ENCODE assay signal across 7 cellular contexts in the genomic region with DNA sequence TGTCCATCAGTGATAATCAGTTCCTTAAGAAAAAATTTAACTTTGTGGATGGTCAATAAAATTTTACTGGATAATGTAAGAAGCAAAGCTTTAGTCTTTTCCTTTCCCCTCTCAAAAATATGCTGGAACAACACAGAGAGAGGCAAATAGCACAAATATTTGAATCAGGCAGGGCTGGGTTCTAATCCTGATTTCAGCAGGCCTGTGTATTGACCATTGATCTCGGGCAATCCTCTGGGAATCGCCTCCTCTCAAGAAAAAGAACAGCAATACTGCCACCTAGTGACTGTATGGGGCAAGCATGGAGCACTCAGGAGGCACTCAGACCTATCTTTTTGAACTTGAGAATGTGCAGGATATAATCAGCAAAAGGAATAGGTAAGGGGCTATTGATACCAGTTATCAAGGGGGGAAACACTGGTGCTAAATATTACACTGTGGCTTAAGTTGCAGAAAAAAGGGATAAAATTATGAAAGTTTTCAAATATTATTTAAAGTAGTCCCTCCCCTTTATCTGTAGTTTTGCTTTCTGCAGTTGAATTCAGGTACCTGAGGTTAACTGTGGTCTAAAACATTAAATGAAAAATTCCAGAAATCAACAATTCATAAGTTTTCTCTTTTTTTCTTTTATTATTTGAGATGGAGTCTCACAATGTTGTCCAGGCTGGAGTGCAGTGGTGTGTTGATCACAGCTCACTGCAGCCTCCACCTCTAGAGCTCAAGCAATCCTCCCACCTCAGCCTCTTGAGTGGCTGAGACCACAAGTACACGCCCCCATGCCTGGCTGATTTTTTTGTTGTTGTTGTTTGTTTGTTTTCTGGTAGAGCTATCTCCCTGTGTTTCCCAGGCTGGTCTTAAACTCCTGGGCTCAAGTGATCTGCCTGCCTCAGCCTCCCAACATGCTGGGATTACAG.
DNase-seq lines count a peak whose midpoint lies in the region; ATAC-seq and TF ChIP-seq lines count a peak whose summit lies in the region.

No MANE protein-coding gene starts in this region.

- ATAC-seq in HG03571 (IDR thresholded peaks at IDR 0.05; ENCODE audit: unreplicated experiment) (peak; percentile 27), foreskin keratinocyte (peak; percentile 31), omental fat pad (ENCODE audit: low FRiP score) (no peak), GM18907 (IDR thresholded peaks at IDR 0.05; ENCODE audit: unreplicated experiment) (no peak)

- no peak overlapping the region for H3K27ac ChIP-seq in foreskin keratinocyte

- TF ChIP-seq CTCF in foreskin keratinocyte (conservative IDR thresholded peaks at IDR 0.05) (peak; percentile 80), omental fat pad (IDR thresholded peaks at IDR 0.05) (peak in 2 of 3 donors; percentile 6 to 40)

- peaks cover 21% of the 10 kb centered on the region for H3K4me1 ChIP-seq in foreskin keratinocyte

- no peaks in the 10 kb centered on the region for H3K27me3 ChIP-seq in foreskin keratinocyte

- DNase-seq in ELF-1 (ENCODE audit: low read depth, low spot score): peak; percentile 71
- peak; percentile 82 for DNase-seq in NCI-H748 (lab: John Stamatoyannopoulos, UW; ENCODE audit: unreplicated experiment)
- DNase-seq in activated T-cell treated with anti-CD3 and anti-CD28 coated beads for 4 hours: peak; percentile 9
- DNase-seq in foreskin keratinocyte: peak in 1 of 2 donors; percentile 48
- no peak for DNase-seq in omental fat pad (ENCODE audit: low spot score)

Comparison
In these comparisons a context has a peak if more than half of its experiments do, and no peak if none do; other contexts are left out.
1. ATAC-seq: peak in HG03571 (single experiment) and foreskin keratinocyte (single experiment); none in omental fat pad (single experiment) and GM18907 (single experiment).